ENCODE assay signal across 8 cellular contexts in genomic region chr22:30212363-30212995, GRCh38. TPM values are rescaled to one million over a fixed set of nuclear protein-coding genes. Genes with fewer than 3 reads are reported as not detected.
DNase-seq lines count a peak whose midpoint lies in the region; ATAC-seq and TF ChIP-seq lines count a peak whose summit lies in the region.

No MANE protein-coding gene starts in this region.

- peak; percentile 17 for TF ChIP-seq CTCF in AG09309 (IDR thresholded peaks at IDR 0.05; ENCODE audit: control insufficient read depth, insufficient read depth, low read depth, low read length, missing control alignments)
- TF ChIP-seq CTCF in adrenal gland (IDR thresholded peaks at IDR 0.05): no peak
- no peak for TF ChIP-seq CTCF in upper lobe of right lung (IDR thresholded peaks at IDR 0.05)

- no peaks in the 10 kb centered on the region for H3K9me3 ChIP-seq in adrenal gland (replicated peaks in 1 of 3)
- H3K9me3 ChIP-seq in upper lobe of right lung: no peaks in the 10 kb centered on the region

- ATAC-seq in upper lobe of right lung (peak; percentile 92), GM19324 (IDR thresholded peaks at IDR 0.05; ENCODE audit: low FRiP score, unreplicated experiment) (no peak), GM21515 (IDR thresholded peaks at IDR 0.05; ENCODE audit: unreplicated experiment) (no peak)

- H3K27ac ChIP-seq in adrenal gland (peak overlapping the region; percentile 25 to 92 (median 62)), upper lobe of right lung (peak overlapping the region; percentile 75)

- intact Hi-C loops in adrenal gland (cut with DNase I): no loop called here
- intact Hi-C loops in upper lobe of right lung (cut with DNase I): no loop called here

- DNase-seq in AG09309 (ENCODE audit: low read depth): peak; percentile 71
- DNase-seq in HT-29 (ENCODE audit: low spot score): peak; percentile 82
- peak; percentile 83 to 97 (median 96) for DNase-seq in adrenal gland
- DNase-seq in kidney glomerular epithelial cell (lab: John Stamatoyannopoulos, UW): peak; percentile 95
- DNase-seq in upper lobe of right lung: peak; percentile 91
- DNase-seq in NCI-H446 treated with DMSO at 0.1 percent for 48 hours (lab: John Stamatoyannopoulos, UW): no peak

- 34 to 42% (median 39%) methylated on average over 5 of the region's 5 CpGs for WGBS in adrenal gland, 4 donors

- H3K4me3 ChIP-seq in AG09309 (ENCODE audit: control insufficient read depth, low read depth, low read length) (no peak overlapping the region), adrenal gland (no peak overlapping the region), upper lobe of right lung (no peak overlapping the region)

- no peaks in the 10 kb centered on the region for H3K36me3 ChIP-seq in adrenal gland (replicated peaks in 1 of 2)
- no peaks in the 10 kb centered on the region for H3K36me3 ChIP-seq in upper lobe of right lung

- H3K4me1 ChIP-seq in adrenal gland (replicated peaks in 1 of 2): peaks cover 15 to 27% of the 10 kb centered on the region in 2 donors
- H3K4me1 ChIP-seq in upper lobe of right lung: peaks cover 32% of the 10 kb centered on the region

- no peaks in the 10 kb centered on the region for H3K27me3 ChIP-seq in adrenal gland
- H3K27me3 ChIP-seq in upper lobe of right lung: no peaks in the 10 kb centered on the region

- peak in 1 of 2 donors; percentile 35 for TF ChIP-seq POLR2A in adrenal gland (IDR thresholded peaks at IDR 0.05)

RNA-seq across cellular contexts. Expression of gene LIF, which starts 34.1 kb away (rescaled TPM):
- total RNA-seq in HT-29 (2014; rRNA removed; shearing (Covaris generic)): 48.5 and 50.2 TPM in 2 replicates
- total RNA-seq in adrenal gland (1 to 10 TPM in 6 of 8 donors, under 1 TPM in 2; 0.69 to 9.3 (median 2.6) TPM), upper lobe of right lung (6.9 TPM)
- polyA plus RNA-seq in adrenal gland: 1 to 10 TPM in 2 of 3 donors, under 1 TPM in 1; 0.49 to 2.4 (median 1.4) TPM

RNA-seq across cellular contexts. Expression of gene OSM, which starts 54.2 kb away (rescaled TPM):
- total RNA-seq in HT-29 (2014; rRNA removed; shearing (Covaris generic)): not detected in 2 replicates
- total RNA-seq in adrenal gland (1 to 10 TPM in 6 of 8 donors, under 1 TPM in 2; 0.85 to 8.1 (median 1.9) TPM), upper lobe of right lung (1.6 TPM)
- polyA plus RNA-seq in adrenal gland: 1 to 10 TPM in 1 of 3 donors, under 1 TPM in 2; 0.44 to 1.6 (median 0.56) TPM
